Comparison of ENCODE assay signal across 1 cellular context in the genomic region with DNA sequence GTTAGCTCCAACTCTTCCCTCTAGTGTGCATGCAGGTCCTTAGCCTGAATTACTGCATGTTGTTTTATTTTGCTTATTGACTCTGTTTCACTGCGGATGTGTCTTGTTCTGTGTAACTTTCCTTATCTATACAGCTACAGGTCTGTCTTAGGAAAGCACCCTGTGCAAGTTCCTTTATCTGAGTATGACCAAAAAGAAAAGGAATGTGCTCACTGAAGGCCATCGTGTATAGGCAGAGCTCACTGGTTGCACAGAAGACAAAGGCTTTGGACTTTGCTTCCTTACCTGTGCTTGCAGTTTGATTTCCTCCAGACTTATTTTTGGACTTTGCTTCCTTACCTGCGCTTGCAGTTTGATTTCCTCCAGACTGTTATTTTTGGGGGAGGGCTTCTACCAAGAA.
TF ChIP-seq lines count a peak whose summit lies in the region.

No MANE protein-coding gene starts in this region.

TF ChIP-seq in K562, 482 proteins besides CTCF, POLR2A, EP300 and RAD21 (continued from another document and continues in another):
- TF ChIP-seq, protein P1, sequence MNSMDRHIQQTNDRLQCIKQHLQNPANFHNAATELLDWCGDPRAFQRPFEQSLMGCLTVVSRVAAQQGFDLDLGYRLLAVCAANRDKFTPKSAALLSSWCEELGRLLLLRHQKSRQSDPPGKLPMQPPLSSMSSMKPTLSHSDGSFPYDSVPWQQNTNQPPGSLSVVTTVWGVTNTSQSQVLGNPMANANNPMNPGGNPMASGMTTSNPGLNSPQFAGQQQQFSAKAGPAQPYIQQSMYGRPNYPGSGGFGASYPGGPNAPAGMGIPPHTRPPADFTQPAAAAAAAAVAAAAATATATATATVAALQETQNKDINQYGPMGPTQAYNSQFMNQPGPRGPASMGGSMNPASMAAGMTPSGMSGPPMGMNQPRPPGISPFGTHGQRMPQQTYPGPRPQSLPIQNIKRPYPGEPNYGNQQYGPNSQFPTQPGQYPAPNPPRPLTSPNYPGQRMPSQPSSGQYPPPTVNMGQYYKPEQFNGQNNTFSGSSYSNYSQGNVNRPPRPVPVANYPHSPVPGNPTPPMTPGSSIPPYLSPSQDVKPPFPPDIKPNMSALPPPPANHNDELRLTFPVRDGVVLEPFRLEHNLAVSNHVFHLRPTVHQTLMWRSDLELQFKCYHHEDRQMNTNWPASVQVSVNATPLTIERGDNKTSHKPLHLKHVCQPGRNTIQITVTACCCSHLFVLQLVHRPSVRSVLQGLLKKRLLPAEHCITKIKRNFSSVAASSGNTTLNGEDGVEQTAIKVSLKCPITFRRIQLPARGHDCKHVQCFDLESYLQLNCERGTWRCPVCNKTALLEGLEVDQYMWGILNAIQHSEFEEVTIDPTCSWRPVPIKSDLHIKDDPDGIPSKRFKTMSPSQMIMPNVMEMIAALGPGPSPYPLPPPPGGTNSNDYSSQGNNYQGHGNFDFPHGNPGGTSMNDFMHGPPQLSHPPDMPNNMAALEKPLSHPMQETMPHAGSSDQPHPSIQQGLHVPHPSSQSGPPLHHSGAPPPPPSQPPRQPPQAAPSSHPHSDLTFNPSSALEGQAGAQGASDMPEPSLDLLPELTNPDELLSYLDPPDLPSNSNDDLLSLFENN (IDR thresholded peaks at IDR 0.05; ENCODE audit: low read depth in 2 of 2, low read length in 2 of 2): no peak
- TF ChIP-seq XRCC4 (IDR thresholded peaks at IDR 0.05; ENCODE audit: extremely low read depth, insufficient read depth, insufficient read length) (no peak), TEAD4 (IDR thresholded peaks at IDR 0.05; ENCODE audit: low read length) (peak; percentile 68), TEAD4 (CRISPR knock-in tag; IDR thresholded peaks at IDR 0.05; ENCODE audit: borderline replicate concordance) (no peak), CBFA2T2 (conservative IDR thresholded peaks at IDR 0.05) (peak; percentile 82), CHD4 (IDR thresholded peaks at IDR 0.05; ENCODE audit: insufficient read depth, insufficient replicate concordance, low read depth, low read length, poor library complexity, severe bottlenecking) (no peak), NR1H2 (CRISPR knock-in tag; IDR thresholded peaks at IDR 0.05) (no peak), ZNF507 (tag; conservative IDR thresholded peaks at IDR 0.05) (no peak), TFAM (CRISPR knock-in tag; conservative IDR thresholded peaks at IDR 0.05) (no peak), TCF3 (CRISPR knock-in tag; IDR thresholded peaks at IDR 0.05) (peak; percentile 93), SREBF2 (CRISPR knock-in tag; IDR thresholded peaks at IDR 0.05) (no peak), GATAD2A (IDR thresholded peaks at IDR 0.05) (no peak), PREB (CRISPR knock-in tag; IDR thresholded peaks at IDR 0.05) (no peak), REST (CRISPR knock-in tag; IDR thresholded peaks at IDR 0.05; ENCODE audit: low read depth) (no peak), STAT5B (CRISPR knock-in tag; IDR thresholded peaks at IDR 0.05) (no peak), ZNF592 (IDR thresholded peaks at IDR 0.05) (no peak), HNRNPK (IDR thresholded peaks at IDR 0.05; ENCODE audit: low read depth, low read length, poor library complexity, severe bottlenecking) (no peak), WHSC1 (IDR thresholded peaks at IDR 0.05; ENCODE audit: low read length) (no peak), BRD4 (IDR thresholded peaks at IDR 0.05) (no peak), SAFB (IDR thresholded peaks at IDR 0.05; ENCODE audit: borderline replicate concordance, low read depth, low read length) (no peak), CBFA2T3 (IDR thresholded peaks at IDR 0.05) (peak; percentile 87), HDAC3 (IDR thresholded peaks at IDR 0.05; ENCODE audit: borderline replicate concordance, partially characterized antibody) (peak; percentile 41), MEIS2 (IDR thresholded peaks at IDR 0.05; ENCODE audit: partially characterized antibody) (no peak), ZNF785 (CRISPR knock-in tag; IDR thresholded peaks at IDR 0.05) (no peak), KHSRP (IDR thresholded peaks at IDR 0.05) (no peak), IFI16 (CRISPR knock-in tag; IDR thresholded peaks at IDR 0.05) (no peak), NCOR1 (IDR thresholded peaks at IDR 0.05) (peak; percentile 72), ZNF174 (CRISPR knock-in tag; IDR thresholded peaks at IDR 0.05) (no peak), CBX1 (IDR thresholded peaks at IDR 0.05; ENCODE audit: low read depth) (no peak), ZNF140 (CRISPR knock-in tag; IDR thresholded peaks at IDR 0.05) (no peak), FOXA3 (CRISPR knock-in tag; conservative IDR thresholded peaks at IDR 0.05 in 1 of 2, IDR thresholded peaks at IDR 0.05 in 1 of 2) (peak; percentile 91 to 93), ZNF444 (CRISPR knock-in tag; IDR thresholded peaks at IDR 0.05) (no peak), LARP7 (IDR thresholded peaks at IDR 0.05) (no peak), ZNF699 (CRISPR knock-in tag; IDR thresholded peaks at IDR 0.05; ENCODE audit: insufficient replicate concordance) (no peak), EHMT2 (IDR thresholded peaks at IDR 0.05) (0 out of 2 replicates have a peak, but pooled peaks have one; percentile 23), CBX2 (IDR thresholded peaks at IDR 0.05; ENCODE audit: insufficient read depth, low read length, poor library complexity, severe bottlenecking) (no peak), ZNF583 (CRISPR knock-in tag; IDR thresholded peaks at IDR 0.05) (no peak), ZNF12 (CRISPR knock-in tag; IDR thresholded peaks at IDR 0.05) (no peak), CREB5 (CRISPR knock-in tag; IDR thresholded peaks at IDR 0.05) (no peak), ZNF3 (CRISPR knock-in tag; IDR thresholded peaks at IDR 0.05) (no peak)
- TF ChIP-seq, protein P2, sequence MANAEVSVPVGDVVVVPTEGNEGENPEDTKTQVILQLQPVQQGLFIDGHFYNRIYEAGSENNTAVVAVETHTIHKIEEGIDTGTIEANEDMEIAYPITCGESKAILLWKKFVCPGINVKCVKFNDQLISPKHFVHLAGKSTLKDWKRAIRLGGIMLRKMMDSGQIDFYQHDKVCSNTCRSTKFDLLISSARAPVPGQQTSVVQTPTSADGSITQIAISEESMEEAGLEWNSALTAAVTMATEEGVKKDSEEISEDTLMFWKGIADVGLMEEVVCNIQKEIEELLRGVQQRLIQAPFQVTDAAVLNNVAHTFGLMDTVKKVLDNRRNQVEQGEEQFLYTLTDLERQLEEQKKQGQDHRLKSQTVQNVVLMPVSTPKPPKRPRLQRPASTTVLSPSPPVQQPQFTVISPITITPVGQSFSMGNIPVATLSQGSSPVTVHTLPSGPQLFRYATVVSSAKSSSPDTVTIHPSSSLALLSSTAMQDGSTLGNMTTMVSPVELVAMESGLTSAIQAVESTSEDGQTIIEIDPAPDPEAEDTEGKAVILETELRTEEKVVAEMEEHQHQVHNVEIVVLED (CRISPR knock-in tag; IDR thresholded peaks at IDR 0.05): no peak
- TF ChIP-seq, protein P3, sequence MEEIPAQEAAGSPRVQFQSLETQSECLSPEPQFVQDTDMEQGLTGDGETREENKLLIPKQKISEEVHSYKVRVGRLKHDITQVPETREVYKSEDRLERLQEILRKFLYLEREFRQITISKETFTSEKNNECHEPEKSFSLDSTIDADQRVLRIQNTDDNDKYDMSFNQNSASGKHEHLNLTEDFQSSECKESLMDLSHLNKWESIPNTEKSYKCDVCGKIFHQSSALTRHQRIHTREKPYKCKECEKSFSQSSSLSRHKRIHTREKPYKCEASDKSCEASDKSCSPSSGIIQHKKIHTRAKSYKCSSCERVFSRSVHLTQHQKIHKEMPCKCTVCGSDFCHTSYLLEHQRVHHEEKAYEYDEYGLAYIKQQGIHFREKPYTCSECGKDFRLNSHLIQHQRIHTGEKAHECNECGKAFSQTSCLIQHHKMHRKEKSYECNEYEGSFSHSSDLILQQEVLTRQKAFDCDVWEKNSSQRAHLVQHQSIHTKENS (CRISPR knock-in tag; IDR thresholded peaks at IDR 0.05): no peak
- TF ChIP-seq, protein P4, sequence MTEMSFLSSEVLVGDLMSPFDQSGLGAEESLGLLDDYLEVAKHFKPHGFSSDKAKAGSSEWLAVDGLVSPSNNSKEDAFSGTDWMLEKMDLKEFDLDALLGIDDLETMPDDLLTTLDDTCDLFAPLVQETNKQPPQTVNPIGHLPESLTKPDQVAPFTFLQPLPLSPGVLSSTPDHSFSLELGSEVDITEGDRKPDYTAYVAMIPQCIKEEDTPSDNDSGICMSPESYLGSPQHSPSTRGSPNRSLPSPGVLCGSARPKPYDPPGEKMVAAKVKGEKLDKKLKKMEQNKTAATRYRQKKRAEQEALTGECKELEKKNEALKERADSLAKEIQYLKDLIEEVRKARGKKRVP (CRISPR knock-in tag; IDR thresholded peaks at IDR 0.05): no peak
